In the genomic region with DNA sequence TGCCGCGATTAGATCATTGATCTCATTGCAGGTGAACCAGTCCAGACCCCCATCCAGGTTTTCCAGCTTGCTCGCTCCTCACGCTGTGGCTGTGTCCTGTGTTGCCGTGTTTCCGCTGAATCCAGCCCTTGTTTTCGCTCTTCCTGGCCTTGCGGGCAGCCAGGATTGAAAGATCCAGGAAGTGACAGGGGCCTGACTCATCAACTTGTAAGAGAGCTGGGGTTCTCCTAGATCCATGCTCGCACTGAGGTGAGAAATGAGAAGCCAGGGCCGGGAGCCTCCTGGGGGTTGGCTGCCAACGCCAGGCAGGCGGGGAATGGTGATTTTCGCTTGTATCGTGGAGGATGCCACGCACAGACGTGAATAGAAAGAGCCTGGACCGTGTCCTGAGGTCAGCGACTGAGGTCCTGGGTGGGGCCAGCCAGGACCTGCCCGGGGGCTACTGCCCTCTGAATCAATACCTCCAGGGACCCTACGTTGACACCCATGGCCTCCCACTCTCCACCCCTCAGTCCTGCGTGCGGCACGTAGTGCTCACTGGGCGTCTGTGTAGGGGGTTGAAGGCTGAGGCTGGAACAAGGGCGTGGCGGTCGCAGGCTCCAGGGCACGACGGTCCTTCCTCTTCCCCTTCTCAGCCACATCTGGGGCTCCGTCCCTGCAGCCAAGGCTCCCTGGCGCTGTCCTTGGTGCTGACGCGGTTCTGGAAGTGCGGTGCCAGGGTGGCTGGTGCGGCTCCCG, we compare ENCODE assay signal across 1 cellular context.
TF ChIP-seq lines count a peak whose summit lies in the region.

No MANE protein-coding gene starts in this region.

TF ChIP-seq in GM12878, 131 proteins besides CTCF, POLR2A, EP300 and RAD21 (continued from another document):
- TF ChIP-seq SP1 (IDR thresholded peaks at IDR 0.05; ENCODE audit: low read depth, low read length) (peak; percentile 86), PAX8 (IDR thresholded peaks at IDR 0.05) (no peak), SMC3 (IDR thresholded peaks at IDR 0.05; ENCODE audit: borderline replicate concordance, low read length) (peak; percentile 11; the same call in 1 of the 2 replicates), SRF (IDR thresholded peaks at IDR 0.05; ENCODE audit: low read depth in 2 of 2, low read length in 2 of 2) (no peak), BACH1 (IDR thresholded peaks at IDR 0.05; ENCODE audit: borderline replicate concordance) (no peak), MTA2 (IDR thresholded peaks at IDR 0.05; ENCODE audit: low read depth) (no peak), KLF5 (IDR thresholded peaks at IDR 0.05; ENCODE audit: partially characterized antibody) (no peak), NRF1 (conservative IDR thresholded peaks at IDR 0.05; ENCODE audit: low read depth, low read length) (no peak), SUPT20H (IDR thresholded peaks at IDR 0.05; ENCODE audit: borderline replicate concordance, control insufficient read depth, low read depth, low read length) (no peak), TAF1 (IDR thresholded peaks at IDR 0.05; ENCODE audit: borderline replicate concordance, low read depth, low read length) (no peak), NR2F1 (conservative IDR thresholded peaks at IDR 0.05) (no peak)
- TF ChIP-seq, protein P1, sequence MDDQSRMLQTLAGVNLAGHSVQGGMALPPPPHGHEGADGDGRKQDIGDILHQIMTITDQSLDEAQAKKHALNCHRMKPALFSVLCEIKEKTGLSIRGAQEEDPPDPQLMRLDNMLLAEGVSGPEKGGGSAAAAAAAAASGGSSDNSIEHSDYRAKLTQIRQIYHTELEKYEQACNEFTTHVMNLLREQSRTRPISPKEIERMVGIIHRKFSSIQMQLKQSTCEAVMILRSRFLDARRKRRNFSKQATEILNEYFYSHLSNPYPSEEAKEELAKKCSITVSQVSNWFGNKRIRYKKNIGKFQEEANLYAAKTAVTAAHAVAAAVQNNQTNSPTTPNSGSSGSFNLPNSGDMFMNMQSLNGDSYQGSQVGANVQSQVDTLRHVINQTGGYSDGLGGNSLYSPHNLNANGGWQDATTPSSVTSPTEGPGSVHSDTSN (IDR thresholded peaks at IDR 0.05; ENCODE audit: insufficient replicate concordance, low read depth, low read length) = no peak
- TF ChIP-seq, protein P2, sequence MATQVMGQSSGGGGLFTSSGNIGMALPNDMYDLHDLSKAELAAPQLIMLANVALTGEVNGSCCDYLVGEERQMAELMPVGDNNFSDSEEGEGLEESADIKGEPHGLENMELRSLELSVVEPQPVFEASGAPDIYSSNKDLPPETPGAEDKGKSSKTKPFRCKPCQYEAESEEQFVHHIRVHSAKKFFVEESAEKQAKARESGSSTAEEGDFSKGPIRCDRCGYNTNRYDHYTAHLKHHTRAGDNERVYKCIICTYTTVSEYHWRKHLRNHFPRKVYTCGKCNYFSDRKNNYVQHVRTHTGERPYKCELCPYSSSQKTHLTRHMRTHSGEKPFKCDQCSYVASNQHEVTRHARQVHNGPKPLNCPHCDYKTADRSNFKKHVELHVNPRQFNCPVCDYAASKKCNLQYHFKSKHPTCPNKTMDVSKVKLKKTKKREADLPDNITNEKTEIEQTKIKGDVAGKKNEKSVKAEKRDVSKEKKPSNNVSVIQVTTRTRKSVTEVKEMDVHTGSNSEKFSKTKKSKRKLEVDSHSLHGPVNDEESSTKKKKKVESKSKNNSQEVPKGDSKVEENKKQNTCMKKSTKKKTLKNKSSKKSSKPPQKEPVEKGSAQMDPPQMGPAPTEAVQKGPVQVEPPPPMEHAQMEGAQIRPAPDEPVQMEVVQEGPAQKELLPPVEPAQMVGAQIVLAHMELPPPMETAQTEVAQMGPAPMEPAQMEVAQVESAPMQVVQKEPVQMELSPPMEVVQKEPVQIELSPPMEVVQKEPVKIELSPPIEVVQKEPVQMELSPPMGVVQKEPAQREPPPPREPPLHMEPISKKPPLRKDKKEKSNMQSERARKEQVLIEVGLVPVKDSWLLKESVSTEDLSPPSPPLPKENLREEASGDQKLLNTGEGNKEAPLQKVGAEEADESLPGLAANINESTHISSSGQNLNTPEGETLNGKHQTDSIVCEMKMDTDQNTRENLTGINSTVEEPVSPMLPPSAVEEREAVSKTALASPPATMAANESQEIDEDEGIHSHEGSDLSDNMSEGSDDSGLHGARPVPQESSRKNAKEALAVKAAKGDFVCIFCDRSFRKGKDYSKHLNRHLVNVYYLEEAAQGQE (IDR thresholded peaks at IDR 0.05; ENCODE audit: low read depth, low read length) = peak; percentile 94
TF ChIP-seq in GM12878: peak in this region for 5.
